ENCODE assay signal across 8 cellular contexts in the genomic region with DNA sequence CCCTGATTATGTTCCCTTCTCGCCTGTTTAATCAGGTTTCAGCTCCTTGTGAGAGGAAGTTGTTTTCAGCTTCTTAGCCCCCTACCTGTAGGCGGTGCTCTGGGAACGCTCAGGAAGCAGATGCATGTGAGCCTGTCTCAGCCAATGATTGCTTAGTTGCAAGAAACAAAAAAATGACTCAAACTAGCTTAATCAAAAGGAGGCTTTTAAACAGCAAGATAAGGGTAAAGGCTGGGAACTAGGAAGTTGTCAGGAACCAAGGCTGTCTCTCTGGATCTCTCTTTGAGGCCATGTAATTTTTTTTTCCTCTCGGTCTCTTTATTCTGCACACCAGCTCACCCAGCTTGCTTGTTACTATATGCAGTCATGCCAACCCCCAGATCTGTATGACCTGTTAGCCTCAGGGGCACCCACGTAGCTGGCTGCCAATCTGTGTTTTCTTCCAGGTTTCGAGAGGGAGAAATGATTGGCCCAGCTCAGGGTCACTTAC.
A peak's percentile ranks its signal among the peaks of the same experiment; 100 is the strongest.
DNase-seq lines count a peak whose midpoint lies in the region; ATAC-seq, FAIRE-seq and TF ChIP-seq lines count a peak whose summit lies in the region.

No MANE protein-coding gene starts in this region.

- no peaks in the 10 kb centered on the region; the same call in 1 of the 2 replicates for H3K36me3 ChIP-seq in H7 (replicated peaks; ENCODE audit: control insufficient read depth, insufficient read depth, low read length)

- peak; percentile 56 for TF ChIP-seq CTCF in A549 (IDR thresholded peaks at IDR 0.05)
- TF ChIP-seq CTCF in WI38 (IDR thresholded peaks at IDR 0.05; ENCODE audit: low read depth, low read length) = peak; percentile 34
- TF ChIP-seq CTCF in fibroblast of mammary gland (conservative IDR thresholded peaks at IDR 0.05; ENCODE audit: control insufficient read depth, insufficient read depth, low read depth, low read length) = peak; percentile 61

- peak; percentile 71 to 72 for TF ChIP-seq RAD21 in A549 (conservative IDR thresholded peaks at IDR 0.05 in 1 of 2, IDR thresholded peaks at IDR 0.05 in 1 of 2)

- TF ChIP-seq POLR2A in A549 (IDR thresholded peaks at IDR 0.05; ENCODE audit: low read length) = no peak

- WGBS in A549 (ENCODE audit: missing lambda C conversion rate) = 59% methylated on average over 6 of the region's 6 CpGs

- DNase-seq in A549 (ENCODE audit: low read depth in 1 of 2, low spot score in 1 of 2) = peak; percentile 29 to 71
- DNase-seq in H7 = peak; percentile 80
- DNase-seq in fibroblast of mammary gland (ENCODE audit: low read depth) = peak; percentile 84
- DNase-seq in pons (ENCODE audit: low spot score) = peak; percentile 73
- no peak for DNase-seq in frontal cortex (ENCODE audit: low spot score in 2 of 2)

- CTCF ChIA-PET in A549 (lab: Yijun Ruan, JAX) = interaction anchor here (0.6 to 4.7 kb wide), 18 partner anchors 8 to 733 kb away, joined by 3 to 29 read pairs (median 5); partner anchors contain the start of gene TLR10

- ATAC-seq in A549 = peak; percentile 70 to 80; a peak in 5 of 6 replicates
- ATAC-seq in HG02852 (IDR thresholded peaks at IDR 0.05; ENCODE audit: unreplicated experiment) = no peak
- no peak for ATAC-seq in HG02981 (IDR thresholded peaks at IDR 0.05; ENCODE audit: unreplicated experiment)

- TF ChIP-seq EP300 in A549 (IDR thresholded peaks at IDR 0.05) = no peak

- POLR2A ChIA-PET in A549 (lab: Yijun Ruan, JAX) = no interaction called here

- H3K4me3 ChIP-seq in A549 = no peak overlapping the region
- H3K4me3 ChIP-seq in H7 (ENCODE audit: insufficient read depth, low read depth, low read length) = no peak overlapping the region
- no peak overlapping the region for H3K4me3 ChIP-seq in WI38 (ENCODE audit: low read depth, low read length)
- no peak overlapping the region for H3K4me3 ChIP-seq in fibroblast of mammary gland (ENCODE audit: control insufficient read depth, low read depth, low read length)

- no peaks in the 10 kb centered on the region for H3K27me3 ChIP-seq in H7 (ENCODE audit: control insufficient read depth, insufficient read depth, low read length)

- peaks cover 4% of the 10 kb centered on the region; the same call in 1 of the 3 replicates for H3K4me1 ChIP-seq in A549

- peak overlapping the region; percentile 33 to 52; a peak in 4 of 6 replicates for H3K27ac ChIP-seq in A549

- FAIRE-seq in A549 (lab: Jason Lieb, UNC) = no peak
- FAIRE-seq in frontal cortex (lab: Jason Lieb, UNC) = no peak

- H3K9me3 ChIP-seq in A549 = no peaks in the 10 kb centered on the region

- no peak overlapping the region for H3K4me2 ChIP-seq in A549

TF ChIP-seq in A549, 52 proteins besides CTCF, POLR2A, EP300 and RAD21:
- TF ChIP-seq, protein P1, sequence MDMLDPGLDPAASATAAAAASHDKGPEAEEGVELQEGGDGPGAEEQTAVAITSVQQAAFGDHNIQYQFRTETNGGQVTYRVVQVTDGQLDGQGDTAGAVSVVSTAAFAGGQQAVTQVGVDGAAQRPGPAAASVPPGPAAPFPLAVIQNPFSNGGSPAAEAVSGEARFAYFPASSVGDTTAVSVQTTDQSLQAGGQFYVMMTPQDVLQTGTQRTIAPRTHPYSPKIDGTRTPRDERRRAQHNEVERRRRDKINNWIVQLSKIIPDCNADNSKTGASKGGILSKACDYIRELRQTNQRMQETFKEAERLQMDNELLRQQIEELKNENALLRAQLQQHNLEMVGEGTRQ (IDR thresholded peaks at IDR 0.05) = no peak
- TF ChIP-seq PHF8 (IDR thresholded peaks at IDR 0.05; ENCODE audit: borderline replicate concordance, low read depth) (no peak), HOXA7 (CRISPR knock-in tag; IDR thresholded peaks at IDR 0.05) (no peak), SMC3 (IDR thresholded peaks at IDR 0.05) (peak; percentile 57; the same call in 2 of the 3 replicates), E2F6 (IDR thresholded peaks at IDR 0.05; ENCODE audit: borderline replicate concordance, low read depth) (no peak), EHF (CRISPR knock-in tag; IDR thresholded peaks at IDR 0.05) (no peak)

Comparison
In these comparisons a context has a peak if more than half of its experiments do, and no peak if none do; other contexts are left out.
1. ATAC-seq: peak in A549 (2 of 2); none in HG02852 (single experiment) and HG02981 (single experiment).
2. DNase-seq: peak in A549 (2 of 2), H7 (single experiment), fibroblast of mammary gland (single experiment) and pons (single experiment); none in frontal cortex (0 of 2).
3. Peak in every context shown above with its lines, with median percentiles within 50 percentile points of each other: CTCF ChIP-seq.